Comparison of ENCODE assay signal across 11 cellular contexts in the genomic region with DNA sequence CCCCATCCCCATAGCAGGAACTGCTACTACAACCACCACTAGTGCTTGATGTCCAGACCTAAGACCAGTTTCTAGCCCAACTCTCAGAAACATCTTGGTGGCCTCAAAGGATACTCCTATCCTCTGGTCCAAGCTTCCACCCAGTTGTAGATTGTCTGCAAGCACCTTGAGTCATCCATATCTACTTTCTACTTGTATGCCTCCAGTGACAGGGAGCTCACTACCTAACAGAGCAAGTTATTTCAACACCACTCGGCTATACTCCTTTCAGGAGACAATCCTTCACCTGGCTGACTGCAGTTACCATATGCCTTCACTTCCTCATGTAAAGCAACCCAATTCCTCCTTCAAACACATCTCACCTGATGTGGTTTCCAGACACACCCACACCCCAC. TPM values are rescaled to one million over a fixed set of nuclear protein-coding genes. Genes with fewer than 3 reads are reported as not detected.
A peak's percentile ranks its signal among the peaks of the same experiment; 100 is the strongest.
DNase-seq lines count a peak whose midpoint lies in the region; ATAC-seq and TF ChIP-seq lines count a peak whose summit lies in the region.
"Had no signal": no experiment of that assay in that cellular context is flagged by ENCODE, and none has a peak within 500 bp of the region (broad histone marks: within the 10 kb centered on the region; RNA-seq: fewer than 3 reads in every experiment).

No MANE protein-coding gene starts in this region.

- no peak overlapping the region for H3K4me3 ChIP-seq in GM23338
- H3K4me3 ChIP-seq in GM23248: no peak overlapping the region

- intact Hi-C loops in sciatic nerve (cut with DNase I) (no loop called here), posterior cingulate gyrus (cut with DNase I) (no loop called here)

- peaks cover 27% of the 10 kb centered on the region for H3K36me3 Mint-ChIP-seq in T-helper 2 cell treated with Interferon-gamma antibody and Interleukin-4, amounts not matched to agents 5 μg/mL and 100 μg/mL, for 36 hours (ENCODE audit: low read depth)
- H3K36me3 Mint-ChIP-seq in GM23338 (ENCODE audit: low read depth): peaks cover 65% of the 10 kb centered on the region
- peaks cover 21% of the 10 kb centered on the region for H3K36me3 Mint-ChIP-seq in activated naive CD8-positive, alpha-beta T cell treated with anti-CD3 and anti-CD28 coated beads for 36 hours
- no peaks in the 10 kb centered on the region for H3K36me3 Mint-ChIP-seq in natural killer cell treated with Interleukin-12 subunit alpha and Interleukin-12 subunit beta and Interleukin-15 and Interleukin-18, amount 100 ng/mL, for 72 hours

- H2AFZ ChIP-seq in GM23338 (no peak overlapping the region), GM23248 (no peak overlapping the region)

- no peak for DNase-seq in T-helper 2 cell treated with Interferon-gamma antibody and Interleukin-4, amounts not matched to agents 5 μg/mL and 100 μg/mL, for 36 hours (ENCODE audit: low spot score)
- DNase-seq in T-helper 2 cell (no peak), GM23338 (ENCODE audit: low spot score) (no peak), GM23248 (no peak), sciatic nerve (ENCODE audit: low spot score) (no peak), posterior cingulate gyrus (no peak)
- no peak for DNase-seq in activated naive CD8-positive, alpha-beta T cell treated with anti-CD3 and anti-CD28 coated beads for 36 hours
- DNase-seq in natural killer cell treated with Interleukin-12 subunit alpha and Interleukin-12 subunit beta and Interleukin-15 and Interleukin-18, amount 100 ng/mL, for 72 hours (ENCODE audit: low spot score): no peak
- DNase-seq: 8988T, DMS 273 treated with DMSO at 0.1 percent for 48 hours, MM.1S had no signal

- in situ Hi-C loops in GM23248 (cut with MboI): no loop called here

- H3K4me2 ChIP-seq in GM23338 (peak overlapping the region; percentile 68; the same call in 1 of the 2 replicates), GM23248 (ENCODE audit: unreplicated experiment) (no peak overlapping the region)

- TF ChIP-seq CTCF in GM23338 (conservative IDR thresholded peaks at IDR 0.05; ENCODE audit: low read depth in 2 of 2): no peak

- H3K27me3 ChIP-seq in GM23338 (ENCODE audit: insufficient read depth) (no peaks in the 10 kb centered on the region), GM23248 (replicated peaks; ENCODE audit: insufficient read depth) (no peaks in the 10 kb centered on the region)

- no peaks in the 10 kb centered on the region for H3K9me3 Mint-ChIP-seq in T-helper 2 cell treated with Interferon-gamma antibody and Interleukin-4, amounts not matched to agents 5 μg/mL and 100 μg/mL, for 36 hours
- no peaks in the 10 kb centered on the region for H3K9me3 Mint-ChIP-seq in GM23338
- no peaks in the 10 kb centered on the region for H3K9me3 Mint-ChIP-seq in activated naive CD8-positive, alpha-beta T cell treated with anti-CD3 and anti-CD28 coated beads for 36 hours
- no peaks in the 10 kb centered on the region for H3K9me3 Mint-ChIP-seq in natural killer cell treated with Interleukin-12 subunit alpha and Interleukin-12 subunit beta and Interleukin-15 and Interleukin-18, amount 100 ng/mL, for 72 hours

- H3K9ac ChIP-seq in GM23248: no peak overlapping the region

- H3K4me3 Mint-ChIP-seq in T-helper 2 cell treated with Interferon-gamma antibody and Interleukin-4, amounts not matched to agents 5 μg/mL and 100 μg/mL, for 36 hours: peak overlapping the region; percentile 1
- peak overlapping the region; percentile 14; the same call in 1 of the 3 replicates for H3K4me3 Mint-ChIP-seq in GM23338
- no peak overlapping the region for H3K4me3 Mint-ChIP-seq in activated naive CD8-positive, alpha-beta T cell treated with anti-CD3 and anti-CD28 coated beads for 36 hours
- peak overlapping the region; percentile 23 for H3K4me3 Mint-ChIP-seq in natural killer cell treated with Interleukin-12 subunit alpha and Interleukin-12 subunit beta and Interleukin-15 and Interleukin-18, amount 100 ng/mL, for 72 hours

- H3K36me3 ChIP-seq in GM23338 (ENCODE audit: insufficient read depth) (peaks cover 30% of the 10 kb centered on the region), GM23248 (ENCODE audit: low read depth) (no peaks in the 10 kb centered on the region)

- H3K79me2 ChIP-seq in GM23338 (replicated peaks; ENCODE audit: insufficient read depth) (peaks cover 81% of the 10 kb centered on the region), GM23248 (ENCODE audit: insufficient read depth) (no peaks in the 10 kb centered on the region)

- peak overlapping the region; percentile 85 for H3K27ac Mint-ChIP-seq in T-helper 2 cell treated with Interferon-gamma antibody and Interleukin-4, amounts not matched to agents 5 μg/mL and 100 μg/mL, for 36 hours
- peak overlapping the region; percentile 27 for H3K27ac Mint-ChIP-seq in GM23338
- H3K27ac Mint-ChIP-seq in activated naive CD8-positive, alpha-beta T cell treated with anti-CD3 and anti-CD28 coated beads for 36 hours: peak overlapping the region; percentile 80
- peak overlapping the region; percentile 57 to 91 for H3K27ac Mint-ChIP-seq in natural killer cell treated with Interleukin-12 subunit alpha and Interleukin-12 subunit beta and Interleukin-15 and Interleukin-18, amount 100 ng/mL, for 72 hours

- H3K4me1 Mint-ChIP-seq in T-helper 2 cell treated with Interferon-gamma antibody and Interleukin-4, amounts not matched to agents 5 μg/mL and 100 μg/mL, for 36 hours (ENCODE audit: low read depth): peaks cover 28% of the 10 kb centered on the region
- peaks cover 48% of the 10 kb centered on the region for H3K4me1 Mint-ChIP-seq in GM23338
- H3K4me1 Mint-ChIP-seq in activated naive CD8-positive, alpha-beta T cell treated with anti-CD3 and anti-CD28 coated beads for 36 hours: peaks cover 54% of the 10 kb centered on the region
- peaks cover 31% of the 10 kb centered on the region in 2 donors for H3K4me1 Mint-ChIP-seq in natural killer cell treated with Interleukin-12 subunit alpha and Interleukin-12 subunit beta and Interleukin-15 and Interleukin-18, amount 100 ng/mL, for 72 hours (ENCODE audit: low read depth in 2 of 2)

- no peaks in the 10 kb centered on the region for H3K9me3 ChIP-seq in GM23248 (ENCODE audit: low read depth)

- H3K27ac ChIP-seq in GM23338 (ENCODE audit: low read depth): peak overlapping the region; percentile 69; the same call in 1 of the 2 replicates
- H3K27ac ChIP-seq in GM23248: no peak overlapping the region

- no peaks in the 10 kb centered on the region for H3K27me3 Mint-ChIP-seq in T-helper 2 cell treated with Interferon-gamma antibody and Interleukin-4, amounts not matched to agents 5 μg/mL and 100 μg/mL, for 36 hours (ENCODE audit: low read depth)
- H3K27me3 Mint-ChIP-seq in GM23338 (ENCODE audit: insufficient read depth, low read depth, poor library complexity): peaks cover 15% of the 10 kb centered on the region
- H3K27me3 Mint-ChIP-seq in activated naive CD8-positive, alpha-beta T cell treated with anti-CD3 and anti-CD28 coated beads for 36 hours: no peaks in the 10 kb centered on the region
- H3K27me3 Mint-ChIP-seq in natural killer cell treated with Interleukin-12 subunit alpha and Interleukin-12 subunit beta and Interleukin-15 and Interleukin-18, amount 100 ng/mL, for 72 hours: no peaks in the 10 kb centered on the region

- ATAC-seq in GM23338 (no peak), sciatic nerve (no peak)
- no peak for ATAC-seq in natural killer cell treated with Interleukin-12 subunit alpha and Interleukin-12 subunit beta and Interleukin-15 and Interleukin-18, amount 100 ng/mL, for 72 hours

- H3K4me1 ChIP-seq in GM23338 (ENCODE audit: insufficient read depth) (peaks cover 30% of the 10 kb centered on the region), GM23248 (ENCODE audit: insufficient read depth) (peaks cover 9% of the 10 kb centered on the region; the same call in 1 of the 2 replicates)

- H3F3A ChIP-seq in GM23338 (replicated peaks; ENCODE audit: low read depth) (peaks cover 33% of the 10 kb centered on the region), GM23248 (ENCODE audit: insufficient read depth) (peaks cover 8% of the 10 kb centered on the region; the same call in 1 of the 2 replicates)

- H4K20me1 ChIP-seq in GM23338 (replicated peaks; ENCODE audit: insufficient read depth): peaks cover 49% of the 10 kb centered on the region
- H4K20me1 ChIP-seq in GM23248 (ENCODE audit: insufficient read depth): no peaks in the 10 kb centered on the region

- WGBS in GM23248 (ENCODE audit: low coverage in 1 of 2, low lambda C conversion rate in 2 of 2, missing lambda C conversion rate in 2 of 2), 2 experiments: 94 to 100% methylated on average over 1 of the region's 1 CpG

- H3K9me2 ChIP-seq in GM23338 (ENCODE audit: insufficient read depth) (no peaks in the 10 kb centered on the region), GM23248 (ENCODE audit: insufficient read depth) (no peaks in the 10 kb centered on the region)

TF ChIP-seq in GM23338, 12 proteins besides CTCF, POLR2A, EP300 and RAD21:
- TF ChIP-seq EZH2 (IDR thresholded peaks at IDR 0.05; ENCODE audit: low read depth, unreplicated experiment): no peak
- no peak for TF ChIP-seq CREB1 (CRISPR knock-in tag; IDR thresholded peaks at IDR 0.05; ENCODE audit: low read depth)
- TF ChIP-seq, protein P1, sequence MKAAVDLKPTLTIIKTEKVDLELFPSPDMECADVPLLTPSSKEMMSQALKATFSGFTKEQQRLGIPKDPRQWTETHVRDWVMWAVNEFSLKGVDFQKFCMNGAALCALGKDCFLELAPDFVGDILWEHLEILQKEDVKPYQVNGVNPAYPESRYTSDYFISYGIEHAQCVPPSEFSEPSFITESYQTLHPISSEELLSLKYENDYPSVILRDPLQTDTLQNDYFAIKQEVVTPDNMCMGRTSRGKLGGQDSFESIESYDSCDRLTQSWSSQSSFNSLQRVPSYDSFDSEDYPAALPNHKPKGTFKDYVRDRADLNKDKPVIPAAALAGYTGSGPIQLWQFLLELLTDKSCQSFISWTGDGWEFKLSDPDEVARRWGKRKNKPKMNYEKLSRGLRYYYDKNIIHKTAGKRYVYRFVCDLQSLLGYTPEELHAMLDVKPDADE (IDR thresholded peaks at IDR 0.05): no peak

RNA-seq across cellular contexts. Expression of gene KDM2B, which starts 49.5 kb away (rescaled TPM):
- 137 and 161 TPM in 2 replicates for total RNA-seq in GM23338 (2014; rRNA removed; shearing (Covaris generic))
- polyA plus RNA-seq in GM23338 (2016; fragmentation: Nextera tagmentation; extraction: Ambion mirVana): 59.4 and 64.4 TPM in 2 replicates
- total RNA-seq in activated naive CD8-positive, alpha-beta T cell treated with anti-CD3 and anti-CD28 coated beads for 36 hours: 10 to 100 TPM; 55.3 to 57.3 TPM
- 10 to 100 TPM; 35.9 to 60.1 TPM for total RNA-seq in natural killer cell treated with Interleukin-12 subunit alpha and Interleukin-12 subunit beta and Interleukin-15 and Interleukin-18, amount 100 ng/mL, for 72 hours
- total RNA-seq in GM23248 (2014; rRNA removed; shearing (Covaris generic)): 20.1 and 26.3 TPM in 2 replicates
- polyA plus RNA-seq in GM23248 (2016; fragmentation: Nextera tagmentation; extraction: Ambion mirVana): 8.2 and 10.6 TPM in 2 replicates
- 22.9 TPM for total RNA-seq in sciatic nerve

Comparison
In these comparisons a context has a peak if more than half of its experiments do, and no peak if none do; other contexts are left out.
1. H3K27ac Mint-ChIP-seq: peak in every context shown above with its lines; median percentile 85 in T-helper 2 cell treated with Interferon-gamma antibody and Interleukin-4, amounts not matched to agents 5 μg/mL and 100 μg/mL, for 36 hours; 80 in activated naive CD8-positive, alpha-beta T cell treated with anti-CD3 and anti-CD28 coated beads for 36 hours; 74 in natural killer cell treated with Interleukin-12 subunit alpha and Interleukin-12 subunit beta and Interleukin-15 and Interleukin-18, amount 100 ng/mL, for 72 hours; 27 in GM23338.